In the genomic region with DNA sequence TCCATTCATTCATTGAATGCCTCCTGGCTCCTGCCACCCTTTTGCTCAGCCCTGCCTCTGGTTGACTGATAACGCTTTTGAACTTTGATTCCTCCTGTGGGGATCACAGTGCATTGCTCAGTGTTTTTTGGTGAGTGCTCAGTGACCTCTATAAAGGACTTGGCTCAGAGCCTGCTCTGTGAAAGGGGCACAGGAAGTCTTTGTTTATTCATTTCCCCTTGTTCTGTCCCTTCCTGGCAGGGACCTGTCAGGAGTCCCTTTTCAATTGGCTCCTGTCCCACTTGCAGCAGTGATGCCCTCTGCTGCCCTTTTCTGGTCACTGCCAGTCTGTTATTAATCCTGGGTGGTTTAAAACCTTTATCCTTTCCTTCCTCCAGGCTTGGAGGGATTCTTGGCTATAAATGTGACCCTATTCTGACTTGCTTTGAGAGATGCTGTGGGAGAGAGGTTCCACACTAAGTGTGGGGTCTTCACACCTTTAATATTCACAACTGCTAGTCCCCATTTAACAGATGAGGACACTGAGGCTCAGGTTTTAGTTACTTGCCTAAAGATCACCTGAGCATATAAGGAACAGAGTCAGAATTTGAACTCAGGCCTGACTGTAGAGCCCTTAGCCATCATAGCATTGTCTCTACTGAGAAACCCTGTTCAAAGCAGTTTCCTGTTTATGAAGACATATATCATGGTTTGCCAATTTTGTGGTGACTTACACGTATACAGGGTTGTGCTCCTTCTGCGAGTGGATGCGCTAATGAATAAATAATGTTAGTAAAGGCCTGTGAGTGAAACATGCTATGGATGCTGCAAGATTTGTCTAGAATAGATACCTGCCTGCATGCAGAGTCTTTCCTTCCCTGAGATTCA, we compare ENCODE assay signal across 7 cellular contexts. TPM values are rescaled to one million over a fixed set of nuclear protein-coding genes. Genes with fewer than 3 reads are reported as not detected.
DNase-seq lines count a peak whose midpoint lies in the region; ATAC-seq and TF ChIP-seq lines count a peak whose summit lies in the region.

No MANE protein-coding gene starts in this region.

- H3K27ac ChIP-seq in lower lobe of right lung = peak overlapping the region; percentile 28

- TF ChIP-seq CTCF in GM12875 (IDR thresholded peaks at IDR 0.05; ENCODE audit: borderline replicate concordance, insufficient read depth, low read depth, low read length) (peak; percentile 66), lower lobe of right lung (IDR thresholded peaks at IDR 0.05) (peak; percentile 83)

- H3K4me3 ChIP-seq in GM12875 (ENCODE audit: low read depth, low read length) (no peak overlapping the region), lower lobe of right lung (no peak overlapping the region)

- peaks cover 42% of the 10 kb centered on the region for H3K4me1 ChIP-seq in lower lobe of right lung

- no peaks in the 10 kb centered on the region for H3K27me3 ChIP-seq in lower lobe of right lung (ENCODE audit: low read depth)

- peaks cover 21% of the 10 kb centered on the region for H3K36me3 ChIP-seq in lower lobe of right lung

- peak; percentile 52 for DNase-seq in NCI-H526 treated with DMSO at 0.1 percent for 48 hours (lab: John Stamatoyannopoulos, UW)
- DNase-seq in activated CD4-positive, alpha-beta T cell treated with anti-CD3 and anti-CD28 coated beads, Interleukin-2, amount 50 U/mL, for 24 hours (ENCODE audit: low read depth in 1 of 2, low spot score in 1 of 2) = peak; percentile 37 to 70
- DNase-seq in ecto neural progenitor cell (ENCODE audit: low spot score) = peak; percentile 65
- DNase-seq in lower lobe of right lung = peak; percentile 62
- DNase-seq in stimulated activated CD8-positive, alpha-beta memory T cell treated with anti-CD3 and anti-CD28 coated beads, Interleukin-4, amount 100 ng/mL, for 24 hours (ENCODE audit: low read depth) = peak; percentile 47

- ATAC-seq in HG03045 (IDR thresholded peaks at IDR 0.05; ENCODE audit: unreplicated experiment) = peak; percentile 43
- ATAC-seq in lower lobe of right lung = peak; percentile 90

- intact Hi-C loops in lower lobe of right lung (cut with DNase I) = no loop called here

- no peaks in the 10 kb centered on the region for H3K9me3 ChIP-seq in lower lobe of right lung

RNA-seq across cellular contexts. Expression of gene TATDN2, which starts 23.2 kb away (rescaled TPM):
- total RNA-seq in lower lobe of right lung = 36.0 TPM
